ENCODE assay signal across 13 cellular contexts in genomic region chr1:8348056-8348776, GRCh38. TPM values are rescaled to one million over a fixed set of nuclear protein-coding genes. Genes with fewer than 3 reads are reported as not detected.
DNase-seq lines count a peak whose midpoint lies in the region; ATAC-seq and TF ChIP-seq lines count a peak whose summit lies in the region.
"Had no signal": no experiment of that assay in that cellular context is flagged by ENCODE, and none has a peak within 500 bp of the region (broad histone marks: within the 10 kb centered on the region; RNA-seq: fewer than 3 reads in every experiment).

No MANE protein-coding gene starts in this region.

- no peak overlapping the region for H3K23ac ChIP-seq in mesenchymal stem cell (ENCODE audit: low read length in 2 of 2)

- WGBS in mesenchymal stem cell = 96% methylated on average over 21 of the region's 21 CpGs
- WGBS in spleen, 5 donors = 78 to 93% (median 84%) methylated on average over 19 to 21 of the region's 21 CpGs

- no peak overlapping the region for H2BK120ac ChIP-seq in mesenchymal stem cell (ENCODE audit: low read depth, low read length)

- H3K4me3 ChIP-seq in SJCRH30 (peak overlapping the region; percentile 9), mesenchymal stem cell (ENCODE audit: insufficient read depth in 1 of 2, low read depth in 1 of 2, low read length in 2 of 2) (no peak overlapping the region), spleen (no peak overlapping the region), lower lobe of right lung (no peak overlapping the region)
- H3K4me3 ChIP-seq: ascending aorta, dorsolateral prefrontal cortex had no signal

- no peak for TF ChIP-seq POLR2A in spleen (IDR thresholded peaks at IDR 0.05)

- H2BK15ac ChIP-seq in mesenchymal stem cell (ENCODE audit: low read depth, poor library complexity, severe bottlenecking) = no peak overlapping the region

- no peak overlapping the region for H3K4ac ChIP-seq in mesenchymal stem cell (ENCODE audit: low read depth in 1 of 2, low read length in 2 of 2)

- H3K9ac ChIP-seq in mesenchymal stem cell (ENCODE audit: low read length) = no peak overlapping the region
- H3K9ac ChIP-seq: parathyroid adenoma had no signal

- no peak overlapping the region for H2AK5ac ChIP-seq in mesenchymal stem cell (ENCODE audit: low read length, severe bottlenecking)

- H3K36me3 ChIP-seq in SJCRH30 = no peaks in the 10 kb centered on the region; the same call in 1 of the 2 replicates
- H3K36me3 ChIP-seq in mesenchymal stem cell (ENCODE audit: control insufficient read depth in 1 of 2, insufficient read depth in 2 of 2, low read depth in 1 of 2, low read length in 2 of 2) = peaks cover 13 to 30% of the 10 kb centered on the region in 2 experiments
- peaks cover 0 to 16% (median 3%) of the 10 kb centered on the region in 6 donors for H3K36me3 ChIP-seq in spleen
- H3K36me3 ChIP-seq in lower lobe of right lung = peaks cover 10% of the 10 kb centered on the region

- H2BK12ac ChIP-seq in mesenchymal stem cell (ENCODE audit: low read length in 2 of 2) = peak overlapping the region in 1 of 2 experiments; percentile 15

- no peak overlapping the region for H2AFZ ChIP-seq in mesenchymal stem cell (ENCODE audit: low read depth, low read length)
- H2AFZ ChIP-seq: parathyroid adenoma had no signal

- intact Hi-C loops in spleen (cut with DNase I; ENCODE audit: low total_unique reads) (loop anchor here (10.0 kb wide), 1 partner anchor 333 kb away; no protein-coding TSS in a partner anchor), lower lobe of right lung (cut with DNase I) (no loop called here)

- no peak overlapping the region for H2BK5ac ChIP-seq in mesenchymal stem cell (ENCODE audit: low read depth, low read length, poor library complexity, severe bottlenecking)

- no peaks in the 10 kb centered on the region for H3K27me3 ChIP-seq in SJCRH30
- H3K27me3 ChIP-seq in mesenchymal stem cell (ENCODE audit: control insufficient read depth in 1 of 2, insufficient read depth in 1 of 2, low read length in 2 of 2) = peaks cover 0 to 11% of the 10 kb centered on the region in 2 experiments
- no peaks in the 10 kb centered on the region for H3K27me3 ChIP-seq in spleen (replicated peaks in 1 of 7)
- no peaks in the 10 kb centered on the region for H3K27me3 ChIP-seq in lower lobe of right lung (ENCODE audit: low read depth)
- H3K27me3 ChIP-seq: ascending aorta, dorsolateral prefrontal cortex had no signal

- TF ChIP-seq CTCF in spleen (IDR thresholded peaks at IDR 0.05 in 8 of 11, conservative IDR thresholded peaks at IDR 0.05 in 3 of 11) (no peak), lower lobe of right lung (IDR thresholded peaks at IDR 0.05) (no peak)

- no peaks in the 10 kb centered on the region for H3K79me1 ChIP-seq in mesenchymal stem cell (replicated peaks; ENCODE audit: low read length, poor library complexity, severe bottlenecking)

- DNase-seq in DMS153 treated with DMSO at 0.1 percent for 48 hours (lab: John Stamatoyannopoulos, UW; ENCODE audit: unreplicated experiment) (peak; percentile 79), SJCRH30 (peak in 1 of 2 experiments; percentile 29), mesenchymal stem cell (no peak), spleen (peak; percentile 74), lower lobe of right lung (no peak)
- DNase-seq in stimulated activated naive CD4-positive, alpha-beta T cell (lab: John Stamatoyannopoulos, UW) = no peak
- no peak for DNase-seq in activated naive CD4-positive, alpha-beta T cell (lab: John Stamatoyannopoulos, UW)
- DNase-seq: GOT3, NCI-H1048, NCI-H187 treated with DMSO at 0.1 percent for 48 hours had no signal

- H3K14ac ChIP-seq in mesenchymal stem cell (ENCODE audit: low read length in 2 of 2) = no peak overlapping the region

- no peak overlapping the region for H3K18ac ChIP-seq in mesenchymal stem cell (ENCODE audit: low read depth in 1 of 2, low read length in 2 of 2)

- H3K27ac ChIP-seq in SJCRH30 (no peak overlapping the region), mesenchymal stem cell (ENCODE audit: low read length, poor library complexity, severe bottlenecking) (no peak overlapping the region), spleen (no peak overlapping the region), lower lobe of right lung (no peak overlapping the region)
- H3K27ac ChIP-seq: ascending aorta, parathyroid adenoma had no signal

- no peak for ATAC-seq in lower lobe of right lung

- H3K9me3 ChIP-seq in SJCRH30 (replicated peaks) (no peaks in the 10 kb centered on the region), mesenchymal stem cell (ENCODE audit: control insufficient read depth, low read length) (no peaks in the 10 kb centered on the region), spleen (no peaks in the 10 kb centered on the region), lower lobe of right lung (no peaks in the 10 kb centered on the region)
- H3K9me3 ChIP-seq: ascending aorta had no signal

- H3K4me2 ChIP-seq in mesenchymal stem cell (ENCODE audit: low read length, poor library complexity, severe bottlenecking) = no peak overlapping the region

- H3K4me1 ChIP-seq in SJCRH30 (peaks cover 22% of the 10 kb centered on the region), mesenchymal stem cell (ENCODE audit: control insufficient read depth, insufficient read depth, low read depth, low read length) (peaks cover 17% of the 10 kb centered on the region), spleen (peaks cover 4 to 52% (median 23%) of the 10 kb centered on the region in 6 donors), lower lobe of right lung (peaks cover 15% of the 10 kb centered on the region)
- H3K4me1 ChIP-seq: parathyroid adenoma had no signal

- H4K8ac ChIP-seq in mesenchymal stem cell (ENCODE audit: low read length) = peak overlapping the region; percentile 4

- H4K91ac ChIP-seq in mesenchymal stem cell (ENCODE audit: low read length) = no peak overlapping the region

RNA-seq across cellular contexts. Expression of gene SLC45A1, which starts 30.3 kb away (rescaled TPM):
- total RNA-seq in SJCRH30 (2014; rRNA removed; shearing (Covaris generic)) = 1.7 and 2.8 TPM in 2 replicates
- 1.3 TPM for polyA plus RNA-seq in mesenchymal stem cell (2013, experiment 1 of 2)
- polyA plus RNA-seq in mesenchymal stem cell (2013, experiment 2 of 2) = 1.5 TPM
- total RNA-seq in spleen (1 to 10 TPM; 2.2 to 3.3 (median 2.9) TPM), lower lobe of right lung (0.92 TPM)
- polyA plus RNA-seq in spleen = 1 to 10 TPM; 1.3 to 2.9 (median 1.4) TPM

Comparison
In these comparisons a context has a peak if more than half of its experiments do, and no peak if none do; other contexts are left out.
1. DNase-seq: peak in DMS153 treated with DMSO at 0.1 percent for 48 hours (single experiment) and spleen (single experiment); none in mesenchymal stem cell (single experiment), stimulated activated naive CD4-positive, alpha-beta T cell (0 of 6), activated naive CD4-positive, alpha-beta T cell (0 of 4) and lower lobe of right lung (single experiment).